ENCODE assay signal across 8 cellular contexts in the genomic region with DNA sequence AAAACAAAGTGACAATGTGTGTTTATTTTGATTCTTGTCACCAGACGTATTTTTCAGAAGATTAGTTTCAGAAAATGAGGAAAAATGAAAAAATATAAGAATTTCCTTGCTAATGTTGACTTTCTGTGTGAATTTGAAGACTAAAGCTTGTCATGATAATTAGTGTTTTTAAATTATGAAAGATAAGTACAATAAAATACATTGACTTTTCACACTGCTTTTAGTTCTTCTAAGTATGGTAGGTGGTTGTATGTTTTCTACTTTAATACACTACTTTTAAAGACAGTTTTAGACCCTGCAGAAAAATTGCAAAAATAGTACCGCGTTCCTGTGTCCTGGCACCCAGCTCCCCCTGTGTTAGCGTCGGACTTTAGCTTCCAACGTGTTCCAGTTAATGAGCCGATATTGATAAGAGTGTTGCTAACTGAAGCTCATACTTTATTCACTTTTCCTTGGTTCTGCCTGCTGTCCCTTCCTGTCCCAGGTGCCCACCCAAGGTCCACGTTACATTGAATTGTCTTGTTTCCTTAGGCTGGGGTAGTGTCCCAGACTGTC. TPM values are rescaled to one million over a fixed set of nuclear protein-coding genes. Genes with fewer than 3 reads are reported as not detected.
DNase-seq lines count a peak whose midpoint lies in the region; ATAC-seq and TF ChIP-seq lines count a peak whose summit lies in the region.

No MANE protein-coding gene starts in this region.

- no peaks in the 10 kb centered on the region for H3K27me3 ChIP-seq in BLaER1 treated with 17β-estradiol and CSF1 and Interleukin-3, amounts not matched to agents 10 nM and 100 nM

- no peak for ATAC-seq in naive B cell (ENCODE audit: low read depth in 2 of 2)
- no peak for ATAC-seq in HG02938 (IDR thresholded peaks at IDR 0.05; ENCODE audit: unreplicated experiment)
- ATAC-seq in GM18519 (IDR thresholded peaks at IDR 0.05; ENCODE audit: low FRiP score, unreplicated experiment) = no peak

- POLR2A ChIA-PET in HEK293T (lab: Yijun Ruan, JAX) = no interaction called here

- H3K9me3 Mint-ChIP-seq in naive B cell = peaks cover 3 to 18% (median 5%) of the 10 kb centered on the region in 7 donors

- peak overlapping the region; percentile 80 to 97 (median 93) for H3K4me2 ChIP-seq in BLaER1 treated with 17β-estradiol and CSF1 and Interleukin-3, amounts not matched to agents 10 nM and 100 nM

- peak overlapping the region; percentile 84 to 100 (median 96) for H3K27ac Mint-ChIP-seq in naive B cell

- H3K4me1 ChIP-seq in BLaER1 treated with 17β-estradiol and CSF1 and Interleukin-3, amounts not matched to agents 10 nM and 100 nM = peaks cover 19 to 30% (median 22%) of the 10 kb centered on the region in 10 experiments

- peak overlapping the region; percentile 74 to 97 (median 95) for H3K4me3 Mint-ChIP-seq in naive B cell

- TF ChIP-seq CTCF in choroid plexus epithelial cell (conservative IDR thresholded peaks at IDR 0.05; ENCODE audit: low read depth, low read length) = peak; percentile 22

- peak overlapping the region; percentile 67 to 91 (median 83) for H3K4me3 ChIP-seq in BLaER1 treated with 17β-estradiol and CSF1 and Interleukin-3, amounts not matched to agents 10 nM and 100 nM
- H3K4me3 ChIP-seq in choroid plexus epithelial cell (ENCODE audit: low read depth, low read length) = peak overlapping the region; percentile 88

- CTCF ChIA-PET in HEK293T (lab: Yijun Ruan, JAX) = no interaction called here

- H3K27me3 Mint-ChIP-seq in naive B cell = no peaks in the 10 kb centered on the region

- peaks cover 0 to 14% (median 4%) of the 10 kb centered on the region in 11 experiments; a peak in 11 of 22 replicates for H3K9me3 ChIP-seq in BLaER1 treated with 17β-estradiol and CSF1 and Interleukin-3, amounts not matched to agents 10 nM and 100 nM (replicated peaks in 1 of 11)

- no peak for TF ChIP-seq RAD21 in Ishikawa (IDR thresholded peaks at IDR 0.05; ENCODE audit: low read depth)

- H3K36me3 ChIP-seq in BLaER1 treated with 17β-estradiol and CSF1 and Interleukin-3, amounts not matched to agents 10 nM and 100 nM = peaks cover 20 to 41% (median 34%) of the 10 kb centered on the region in 11 experiments

- peak overlapping the region; percentile 76 to 95 (median 89) for H3K9ac ChIP-seq in BLaER1 treated with 17β-estradiol and CSF1 and Interleukin-3, amounts not matched to agents 10 nM and 100 nM

- TF ChIP-seq EP300 in Ishikawa (IDR thresholded peaks at IDR 0.05; ENCODE audit: borderline replicate concordance) = no peak

- H3K27ac ChIP-seq in BLaER1 treated with 17β-estradiol and CSF1 and Interleukin-3, amounts not matched to agents 10 nM and 100 nM = peak overlapping the region; percentile 12 to 93 (median 89); a peak in 21 of 22 replicates

- DNase-seq in choroid plexus epithelial cell (ENCODE audit: low read depth) (peak; percentile 15), naive B cell (no peak), NCI-H2196 treated with DMSO at 0.1 percent for 48 hours (lab: John Stamatoyannopoulos, UW; ENCODE audit: unreplicated experiment) (no peak), HEK293T (ENCODE audit: extremely low spot score) (no peak)

- H3K4me1 Mint-ChIP-seq in naive B cell = peaks cover 19 to 34% (median 21%) of the 10 kb centered on the region in 3 donors

- H3K36me3 Mint-ChIP-seq in naive B cell = peaks cover 10 to 14% of the 10 kb centered on the region in 2 donors

- H4K20me1 ChIP-seq in BLaER1 treated with 17β-estradiol and CSF1 and Interleukin-3, amounts not matched to agents 10 nM and 100 nM = peaks cover 0 to 48% (median 31%) of the 10 kb centered on the region in 11 experiments; a peak in 11 of 22 replicates

TF ChIP-seq in Ishikawa, 13 proteins besides CTCF, POLR2A, EP300 and RAD21:
- TF ChIP-seq YY1 (IDR thresholded peaks at IDR 0.05; ENCODE audit: low read depth) = no peak
- TF ChIP-seq ZBTB7A (IDR thresholded peaks at IDR 0.05; ENCODE audit: low read depth) = peak; percentile 10; the same call in 1 of the 2 replicates

TF ChIP-seq in HEK293T, 16 proteins besides CTCF, POLR2A, EP300 and RAD21:
- TF ChIP-seq FOXM1 (IDR thresholded peaks at IDR 0.05; ENCODE audit: borderline replicate concordance) (no peak), L3MBTL2 (conservative IDR thresholded peaks at IDR 0.05) (no peak), ELF4 (IDR thresholded peaks at IDR 0.05) (no peak), SP1 (IDR thresholded peaks at IDR 0.05) (no peak), BHLHE40 (IDR thresholded peaks at IDR 0.05; ENCODE audit: borderline replicate concordance) (no peak)

RNA-seq across cellular contexts. Expression of a gene that starts 0.7 kb away (rescaled TPM):
- 10 to 100 TPM in 5 of 6 donors, 1 to 10 TPM in 1; 6.5 to 18.4 (median 17.1) TPM for polyA plus RNA-seq in naive B cell (ENCODE audit: low read depth in 6 of 6)

RNA-seq across cellular contexts. Expression of a gene that starts 46.6 kb away (rescaled TPM):
- 100 to 1,000 TPM; 192 to 253 (median 220) TPM for polyA plus RNA-seq in naive B cell (ENCODE audit: low read depth in 6 of 6)
